In the genomic region with DNA sequence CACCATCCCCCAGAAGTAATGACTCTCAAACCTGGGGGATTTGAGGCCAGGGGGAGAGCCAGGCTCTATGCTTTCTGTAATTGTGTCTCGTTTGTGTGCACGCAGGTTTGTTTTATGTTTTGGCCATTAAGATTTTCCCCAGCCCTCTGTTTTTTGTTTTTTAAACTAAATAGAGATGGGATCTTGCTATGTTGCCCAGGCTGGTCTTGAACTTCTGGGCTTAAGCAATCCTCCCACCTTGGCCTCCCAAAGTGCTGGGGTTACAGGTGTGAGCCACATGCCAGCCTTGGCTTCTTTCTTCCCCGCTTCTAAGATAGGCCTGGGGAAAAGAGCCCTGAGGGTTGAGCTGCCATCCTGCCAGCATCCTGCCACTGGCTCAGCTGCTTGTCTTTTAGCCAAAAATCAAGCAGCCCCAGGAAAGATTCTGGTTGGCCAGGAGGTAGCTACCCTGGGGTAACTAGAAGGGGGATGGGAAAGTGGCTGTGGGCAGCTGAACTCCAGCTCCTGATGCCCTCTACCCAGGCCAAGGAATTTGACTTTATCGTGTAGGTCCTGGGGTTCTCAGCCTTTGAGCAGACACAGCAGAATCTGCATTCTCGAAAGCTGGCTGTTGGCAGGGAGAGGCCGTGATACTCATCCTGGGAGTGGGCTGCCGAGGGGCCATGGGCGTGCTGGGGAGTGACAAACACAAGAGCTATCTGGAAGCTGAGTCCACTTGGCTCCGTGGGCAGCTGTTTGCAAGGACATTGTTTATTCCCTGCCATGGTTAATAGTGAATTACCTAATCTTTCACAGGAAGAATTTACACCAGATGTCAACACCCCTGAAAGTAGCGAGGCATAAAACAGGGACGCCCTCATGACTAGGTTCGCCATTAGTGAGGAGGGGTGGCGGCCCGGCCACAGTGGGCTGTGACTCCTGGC, we compare ENCODE assay signal across 11 cellular contexts. TPM values are rescaled to one million over a fixed set of nuclear protein-coding genes. Genes with fewer than 3 reads are reported as not detected.
A peak's percentile ranks its signal among the peaks of the same experiment; 100 is the strongest.
DNase-seq lines count a peak whose midpoint lies in the region; ATAC-seq lines count a peak whose summit lies in the region.
"Had no signal": no experiment of that assay in that cellular context is flagged by ENCODE, and none has a peak within 500 bp of the region (broad histone marks: within the 10 kb centered on the region; RNA-seq: fewer than 3 reads in every experiment).

No MANE protein-coding gene starts in this region.

- H3K9me3 ChIP-seq in right cardiac atrium (ENCODE audit: control insufficient read depth, low read length): no peaks in the 10 kb centered on the region
- H3K9me3 ChIP-seq in skeletal muscle tissue (ENCODE audit: control insufficient read depth in 3 of 3, low read length in 3 of 3): no peaks in the 10 kb centered on the region
- H3K9me3 ChIP-seq: ovary had no signal

- H3K9me3 Mint-ChIP-seq in activated T-helper 1 cell treated with anti-CD3 and anti-CD28 coated beads, Interleukin-12 subunit alpha, Interleukin-12 subunit beta, Interleukin-2, Interleukin-4 antibody, amounts not matched to agents 30 ng/mL and 10 ng/mL and 1 ng/mL, durations not matched to agents 14 hours and 24 hours and 36 hours: no peaks in the 10 kb centered on the region
- H3K9me3 Mint-ChIP-seq: activated naive CD8-positive, alpha-beta T cell treated with anti-CD3 and anti-CD28 coated beads, Interleukin-2, amount 10 ng/mL, durations not matched to agents 7 days and 5 days had no signal

- H3K27ac Mint-ChIP-seq in activated T-helper 1 cell treated with anti-CD3 and anti-CD28 coated beads, Interleukin-12 subunit alpha, Interleukin-12 subunit beta, Interleukin-2, Interleukin-4 antibody, amounts not matched to agents 30 ng/mL and 10 ng/mL and 1 ng/mL, durations not matched to agents 14 hours and 24 hours and 36 hours: peak overlapping the region; percentile 29
- H3K27ac Mint-ChIP-seq: activated naive CD8-positive, alpha-beta T cell treated with anti-CD3 and anti-CD28 coated beads, Interleukin-2, amount 10 ng/mL, durations not matched to agents 7 days and 5 days had no signal

- H3K4me1 ChIP-seq in right cardiac atrium (ENCODE audit: control insufficient read depth, insufficient read depth, low read length): peaks cover 7% of the 10 kb centered on the region
- H3K4me1 ChIP-seq in skeletal muscle tissue (ENCODE audit: control insufficient read depth in 3 of 3, insufficient read depth in 3 of 3, low read length in 3 of 3): peaks cover 25 to 27% (median 26%) of the 10 kb centered on the region in 3 donors

- intact Hi-C loops in activated T-helper 1 cell treated with anti-CD3 and anti-CD28 coated beads, Interleukin-12 subunit alpha, Interleukin-12 subunit beta, Interleukin-2, Interleukin-4 antibody, amounts not matched to agents 30 ng/mL and 10 ng/mL and 1 ng/mL, durations not matched to agents 14 hours and 24 hours and 36 hours (cut with micrococcal nuclease): no loop called here
- intact Hi-C loops in right cardiac atrium (cut with DNase I): no loop called here

- H3K9ac ChIP-seq in skeletal muscle tissue (ENCODE audit: low read depth in 1 of 3, low read length in 3 of 3): peak overlapping the region in 2 of 3 donors; percentile 27 to 60
- H3K9ac ChIP-seq: KMS-11 had no signal

- peaks cover 8% of the 10 kb centered on the region for H3K4me1 Mint-ChIP-seq in activated T-helper 1 cell treated with anti-CD3 and anti-CD28 coated beads, Interleukin-12 subunit alpha, Interleukin-12 subunit beta, Interleukin-2, Interleukin-4 antibody, amounts not matched to agents 30 ng/mL and 10 ng/mL and 1 ng/mL, durations not matched to agents 14 hours and 24 hours and 36 hours (ENCODE audit: low read depth)

- H3K4me3 Mint-ChIP-seq in activated T-helper 1 cell treated with anti-CD3 and anti-CD28 coated beads, Interleukin-12 subunit alpha, Interleukin-12 subunit beta, Interleukin-2, Interleukin-4 antibody, amounts not matched to agents 30 ng/mL and 10 ng/mL and 1 ng/mL, durations not matched to agents 14 hours and 24 hours and 36 hours: no peak overlapping the region
- H3K4me3 Mint-ChIP-seq: activated naive CD8-positive, alpha-beta T cell treated with anti-CD3 and anti-CD28 coated beads, Interleukin-2, amount 10 ng/mL, durations not matched to agents 7 days and 5 days had no signal

- H3K36me3 ChIP-seq in skeletal muscle tissue (ENCODE audit: control insufficient read depth in 3 of 3, insufficient read depth in 3 of 3, low read length in 3 of 3): peaks cover 12 to 17% (median 12%) of the 10 kb centered on the region in 3 donors
- H3K36me3 ChIP-seq: ovary had no signal

- WGBS in right cardiac atrium: 45% methylated on average over 14 of the region's 14 CpGs

- no peak overlapping the region for H3K4me3 ChIP-seq in right cardiac atrium (ENCODE audit: low read length)
- H3K4me3 ChIP-seq in skeletal muscle tissue (ENCODE audit: low read length in 3 of 3): peak overlapping the region in 1 of 3 donors; percentile 51
- H3K4me3 ChIP-seq: ovary had no signal

- peaks cover 12% of the 10 kb centered on the region for H3K36me3 Mint-ChIP-seq in activated T-helper 1 cell treated with anti-CD3 and anti-CD28 coated beads, Interleukin-12 subunit alpha, Interleukin-12 subunit beta, Interleukin-2, Interleukin-4 antibody, amounts not matched to agents 30 ng/mL and 10 ng/mL and 1 ng/mL, durations not matched to agents 14 hours and 24 hours and 36 hours (ENCODE audit: low read depth)

- H3K27ac ChIP-seq in right cardiac atrium (ENCODE audit: low read length) (peak overlapping the region; percentile 31), skeletal muscle tissue (ENCODE audit: low read depth, low read length) (peak overlapping the region; percentile 68)
- H3K27ac ChIP-seq: KMS-11 had no signal

- H3K27me3 Mint-ChIP-seq in activated T-helper 1 cell treated with anti-CD3 and anti-CD28 coated beads, Interleukin-12 subunit alpha, Interleukin-12 subunit beta, Interleukin-2, Interleukin-4 antibody, amounts not matched to agents 30 ng/mL and 10 ng/mL and 1 ng/mL, durations not matched to agents 14 hours and 24 hours and 36 hours (ENCODE audit: insufficient read depth): no peaks in the 10 kb centered on the region
- H3K27me3 Mint-ChIP-seq: activated naive CD8-positive, alpha-beta T cell treated with anti-CD3 and anti-CD28 coated beads, Interleukin-2, amount 10 ng/mL, durations not matched to agents 7 days and 5 days had no signal

- ATAC-seq in right cardiac atrium (peak; percentile 64 to 68), HG02642 (IDR thresholded peaks at IDR 0.05; ENCODE audit: poor library complexity, unreplicated experiment) (no peak)

- H3K27me3 ChIP-seq in right cardiac atrium (ENCODE audit: control insufficient read depth, insufficient read depth): no peaks in the 10 kb centered on the region
- no peaks in the 10 kb centered on the region for H3K27me3 ChIP-seq in skeletal muscle tissue (ENCODE audit: control insufficient read depth in 3 of 3, insufficient read depth in 3 of 3, low read length in 3 of 3)
- H3K27me3 ChIP-seq: ovary had no signal

- DNase-seq in GM03348 (ENCODE audit: low spot score) (peak; percentile 80), right cardiac atrium (peak; percentile 82 to 89 (median 85)), cortex of kidney (lab: John Stamatoyannopoulos, UW) (no peak)
- no peak for DNase-seq in activated T-helper 1 cell treated with anti-CD3 and anti-CD28 coated beads, Interleukin-12 subunit alpha, Interleukin-12 subunit beta, Interleukin-2, Interleukin-4 antibody, amounts not matched to agents 30 ng/mL and 10 ng/mL and 1 ng/mL, durations not matched to agents 14 hours and 24 hours and 36 hours (ENCODE audit: low spot score)
- DNase-seq in stimulated activated CD4-positive, alpha-beta T cell treated with anti-CD3 and anti-CD28 coated beads, Interleukin-2, amount 100 ng/mL, for 24 hours: no peak
- DNase-seq: activated naive CD8-positive, alpha-beta T cell treated with anti-CD3 and anti-CD28 coated beads, Interleukin-2, amount 10 ng/mL, durations not matched to agents 7 days and 5 days; hippocampal formation had no signal

RNA-seq across cellular contexts. Expression of a gene that starts 18.5 kb away (rescaled TPM):
- 12.5 and 14.5 TPM in 2 replicates for total RNA-seq in activated T-helper 1 cell treated with anti-CD3 and anti-CD28 coated beads, Interleukin-12 subunit alpha, Interleukin-12 subunit beta, Interleukin-2, Interleukin-4 antibody, amounts not matched to agents 30 ng/mL and 10 ng/mL and 1 ng/mL, durations not matched to agents 14 hours and 24 hours and 36 hours
- total RNA-seq in right cardiac atrium (1 to 10 TPM; 3.2 to 6.1 (median 5.1) TPM), skeletal muscle tissue (2.1 TPM)
- polyA plus RNA-seq in right cardiac atrium: 3.1 TPM

RNA-seq across cellular contexts. Expression of a gene that starts 46.7 kb away (rescaled TPM):
- 128 and 134 TPM in 2 replicates for total RNA-seq in activated T-helper 1 cell treated with anti-CD3 and anti-CD28 coated beads, Interleukin-12 subunit alpha, Interleukin-12 subunit beta, Interleukin-2, Interleukin-4 antibody, amounts not matched to agents 30 ng/mL and 10 ng/mL and 1 ng/mL, durations not matched to agents 14 hours and 24 hours and 36 hours
- 10 to 100 TPM; 27.3 to 36.8 (median 29.3) TPM for total RNA-seq in right cardiac atrium
- 40.1 TPM for polyA plus RNA-seq in right cardiac atrium
- 51.7 TPM for total RNA-seq in skeletal muscle tissue

Comparison
In these comparisons a context has a peak if more than half of its experiments do, and no peak if none do; other contexts are left out.
1. DNase-seq: peak in GM03348 (single experiment) and right cardiac atrium (3 of 3); none in activated T-helper 1 cell treated with anti-CD3 and anti-CD28 coated beads, Interleukin-12 subunit alpha, Interleukin-12 subunit beta, Interleukin-2, Interleukin-4 antibody, amounts not matched to agents 30 ng/mL and 10 ng/mL and 1 ng/mL, durations not matched to agents 14 hours and 24 hours and 36 hours (single experiment), cortex of kidney (single experiment) and stimulated activated CD4-positive, alpha-beta T cell treated with anti-CD3 and anti-CD28 coated beads, Interleukin-2, amount 100 ng/mL, for 24 hours (0 of 2).